Comparison of ENCODE assay signal across 21 cellular contexts in genomic region chr11:14334193-14334592, GRCh38. TPM values are rescaled to one million over a fixed set of nuclear protein-coding genes. Genes with fewer than 3 reads are reported as not detected.
DNase-seq lines count a peak whose midpoint lies in the region; ATAC-seq and TF ChIP-seq lines count a peak whose summit lies in the region.
"Had no signal": no experiment of that assay in that cellular context is flagged by ENCODE, and none has a peak within 500 bp of the region (broad histone marks: within the 10 kb centered on the region; RNA-seq: fewer than 3 reads in every experiment).

No MANE protein-coding gene starts in this region.

- no peaks in the 10 kb centered on the region for H3K9me3 Mint-ChIP-seq in MCF 10A (ENCODE audit: unreplicated experiment)
- peaks cover 13% of the 10 kb centered on the region for H3K9me3 Mint-ChIP-seq in activated B cell treated with CpG ODN at 0.5 μM for 24 hours
- peaks cover 14% of the 10 kb centered on the region for H3K9me3 Mint-ChIP-seq in memory B cell

- H3K9me3 ChIP-seq in breast epithelium (peaks cover 0 to 6% of the 10 kb centered on the region in 2 donors), PC-3 (ENCODE audit: low read length) (peaks cover 6% of the 10 kb centered on the region; the same call in 1 of the 2 replicates)
- H3K9me3 ChIP-seq: BE2C had no signal

- H3K4me1 Mint-ChIP-seq in MCF 10A (ENCODE audit: insufficient read depth, unreplicated experiment) (peaks cover 32% of the 10 kb centered on the region), activated B cell treated with CpG ODN at 0.5 μM for 24 hours (peaks cover 84% of the 10 kb centered on the region), memory B cell (peaks cover 43% of the 10 kb centered on the region)

- H3K4me2 ChIP-seq in PC-3 (ENCODE audit: low read length) = no peak overlapping the region
- H3K4me2 ChIP-seq: KMS-11, PC-9 had no signal

- H3K4me3 ChIP-seq in breast epithelium (no peak overlapping the region), PC-3 (ENCODE audit: low read length) (no peak overlapping the region)
- H3K4me3 ChIP-seq: PC-9 had no signal

- DNase-seq in MCF 10A (ENCODE audit: unreplicated experiment) (no peak), breast epithelium (ENCODE audit: low spot score in 2 of 2) (no peak), activated B cell treated with CpG ODN at 0.5 μM for 24 hours (no peak), memory B cell (ENCODE audit: low spot score in 2 of 2) (no peak), dermis blood vessel endothelial cell (no peak), PC-3 (no peak)
- no peak for DNase-seq in activated effector memory CD4-positive, alpha-beta T cell treated with Interleukin-2 at 50 U/mL for 16 hours
- DNase-seq: 8988T; BE2C; CD4-positive, CD25-positive, alpha-beta regulatory T cell; COR-L47; GF-D8; H7; HFFc6; NCI-H1417 treated with DMSO at 0.1 percent for 48 hours; NCI-H187 treated with DMSO at 0.1 percent for 48 hours; NCI-H226; NCI-H524; PC-9 had no signal

- H3K9me2 ChIP-seq in PC-3 (replicated peaks; ENCODE audit: low read length) = no peaks in the 10 kb centered on the region

- no peaks in the 10 kb centered on the region for H3K36me3 ChIP-seq in breast epithelium
- H3K36me3 ChIP-seq in PC-3 (ENCODE audit: low read depth, low read length) = no peaks in the 10 kb centered on the region; the same call in 1 of the 2 replicates
- H3K36me3 ChIP-seq: BE2C had no signal

- H4K20me1 ChIP-seq in PC-3 (ENCODE audit: low read length) = 0 out of 2 replicates have a peak, but pooled peaks cover 4% of the 10 kb centered on the region

- H2AFZ ChIP-seq in PC-3 (ENCODE audit: low read length) = no peak overlapping the region
- H2AFZ ChIP-seq: PC-9 had no signal

- BruUV-seq in MCF 10A (replicated peaks; lab: Mats Ljungman, UMichigan) (no TSS peak), PC-3 (replicated peaks; lab: Mats Ljungman, UMichigan) (no TSS peak)

- H3F3A ChIP-seq in PC-3 (ENCODE audit: low read length, unreplicated experiment) = peaks cover 6% of the 10 kb centered on the region

- TF ChIP-seq CTCF in MCF 10A (IDR thresholded peaks at IDR 0.05; ENCODE audit: unreplicated experiment) (no peak), breast epithelium (IDR thresholded peaks at IDR 0.05) (no peak), activated B cell treated with CpG ODN at 0.5 μM for 24 hours (IDR thresholded peaks at IDR 0.05) (no peak), PC-3 (conservative IDR thresholded peaks at IDR 0.05; ENCODE audit: low read depth, low read length) (no peak)

- H3K4me3 Mint-ChIP-seq in MCF 10A (ENCODE audit: unreplicated experiment) (peak overlapping the region; percentile 59), activated B cell treated with CpG ODN at 0.5 μM for 24 hours (no peak overlapping the region), memory B cell (no peak overlapping the region)
- H3K4me3 Mint-ChIP-seq: CD4-positive, CD25-positive, alpha-beta regulatory T cell; HFFc6 had no signal

- no peak overlapping the region for H3K9ac ChIP-seq in PC-3 (ENCODE audit: low read length)
- H3K9ac ChIP-seq: KMS-11 had no signal

- peak overlapping the region; percentile 97 for H3K27ac Mint-ChIP-seq in MCF 10A (ENCODE audit: low read depth, unreplicated experiment)
- H3K27ac Mint-ChIP-seq in activated B cell treated with CpG ODN at 0.5 μM for 24 hours = peak overlapping the region; percentile 62
- H3K27ac Mint-ChIP-seq in memory B cell = peak overlapping the region; percentile 46
- H3K27ac Mint-ChIP-seq: CD4-positive, CD25-positive, alpha-beta regulatory T cell; HFFc6 had no signal

- POLR2A ChIA-PET in MCF 10A (lab: Yijun Ruan, JAX) (interaction anchor here (1.1 to 4.4 kb wide), 9 partner anchors 9 to 76 kb away, joined by 3 to 38 read pairs (median 4); no protein-coding TSS in a partner anchor), activated B cell treated with CpG ODN at 0.5 μM for 24 hours (lab: Charles Lee) (interaction anchor here (1.0 to 1.7 kb wide), 4 partner anchors 9 to 23 kb away, joined by 3 to 4 read pairs (median 3); no protein-coding TSS in a partner anchor), PC-3 (lab: Charles Lee; ENCODE audit: unreplicated experiment) (no interaction called here)

- peaks cover 91% of the 10 kb centered on the region for H3K79me2 ChIP-seq in PC-3 (ENCODE audit: low read length)

- H3K4me1 ChIP-seq in breast epithelium (no peaks in the 10 kb centered on the region), PC-3 (ENCODE audit: insufficient read depth, low read length) (peaks cover 16% of the 10 kb centered on the region)
- H3K4me1 ChIP-seq: BE2C had no signal

- TF ChIP-seq POLR2A in breast epithelium (IDR thresholded peaks at IDR 0.05) = no peak

- no peak for ATAC-seq in activated B cell treated with CpG ODN at 0.5 μM for 24 hours (ENCODE audit: low read depth)
- no peak for ATAC-seq in memory B cell (ENCODE audit: low read depth)
- ATAC-seq in GM21619 (IDR thresholded peaks at IDR 0.05; ENCODE audit: unreplicated experiment) = no peak
- ATAC-seq in PC-3 = no peak

- no peak overlapping the region for H3K27ac ChIP-seq in breast epithelium
- no peak overlapping the region for H3K27ac ChIP-seq in PC-3 (ENCODE audit: low read length)
- H3K27ac ChIP-seq: KMS-11, PC-9 had no signal

- H3K27me3 Mint-ChIP-seq in MCF 10A (ENCODE audit: insufficient read depth, unreplicated experiment) (no peaks in the 10 kb centered on the region), activated B cell treated with CpG ODN at 0.5 μM for 24 hours (no peaks in the 10 kb centered on the region), memory B cell (no peaks in the 10 kb centered on the region)

- no peaks in the 10 kb centered on the region for H3K27me3 ChIP-seq in breast epithelium
- H3K27me3 ChIP-seq in PC-3 (ENCODE audit: low read length) = no peaks in the 10 kb centered on the region
- H3K27me3 ChIP-seq: BE2C had no signal

- H3K36me3 Mint-ChIP-seq in MCF 10A (ENCODE audit: insufficient read depth, unreplicated experiment) (peaks cover 5% of the 10 kb centered on the region), activated B cell treated with CpG ODN at 0.5 μM for 24 hours (ENCODE audit: low read depth) (peaks cover 26% of the 10 kb centered on the region), memory B cell (peaks cover 18% of the 10 kb centered on the region)
- H3K36me3 Mint-ChIP-seq: CD4-positive, CD25-positive, alpha-beta regulatory T cell had no signal

- intact Hi-C loops in MCF 10A (cut with micrococcal nuclease) (no loop called here), breast epithelium (cut with DNase I; ENCODE audit: low total_unique reads) (no loop called here), activated B cell treated with CpG ODN at 0.5 μM for 24 hours (cut with micrococcal nuclease) (no loop called here), PC-3 (cut with micrococcal nuclease) (no loop called here)

- CTCF ChIA-PET in MCF 10A (lab: Yijun Ruan, JAX) (interaction anchor here (0.6 to 1.8 kb wide), 5 partner anchors 27 to 89 kb away, joined by 3 to 8 read pairs (median 3); no protein-coding TSS in a partner anchor), activated B cell treated with CpG ODN at 0.5 μM for 24 hours (lab: Charles Lee) (no interaction called here), PC-3 (lab: Charles Lee) (no interaction called here)

RNA-seq across cellular contexts. Expression of gene RRAS2, which starts 24.8 kb away (rescaled TPM):
- 128 and 145 TPM in 2 replicates for total RNA-seq in MCF 10A (2022)
- 10 to 100 TPM; 37.4 to 58.1 (median 46.4) TPM for total RNA-seq in breast epithelium
- total RNA-seq in activated B cell treated with CpG ODN at 0.5 μM for 24 hours = 97.7 and 106 TPM in 2 replicates
- 112 and 173 TPM in 2 replicates for total RNA-seq in dermis blood vessel endothelial cell
- 58.6 and 59.7 TPM in 2 replicates for total RNA-seq in PC-3 (2014; rRNA removed)

Comparison
In these comparisons a context has a peak if more than half of its experiments do, and no peak if none do; other contexts are left out.
1. H3K27ac Mint-ChIP-seq: peak in every context shown above with its lines; median percentile 97 in MCF 10A; 62 in activated B cell treated with CpG ODN at 0.5 μM for 24 hours; 46 in memory B cell.